In genomic region chr14:73796881-73797539, GRCh38 we compare ENCODE assay signal across 3 cellular contexts.
TF ChIP-seq lines count a peak whose summit lies in the region.

No MANE protein-coding gene starts in this region.

TF ChIP-seq in A549, 52 proteins besides CTCF, POLR2A, EP300 and RAD21:
- TF ChIP-seq ZC3H11A (IDR thresholded peaks at IDR 0.05): no peak
- no peak for TF ChIP-seq MAZ (IDR thresholded peaks at IDR 0.05; ENCODE audit: borderline replicate concordance, low read depth, low read length)
- TF ChIP-seq GATA3 (IDR thresholded peaks at IDR 0.05; ENCODE audit: borderline replicate concordance): no peak
- no peak for TF ChIP-seq TP53 (CRISPR knock-in tag; IDR thresholded peaks at IDR 0.05)
- TF ChIP-seq MAX (IDR thresholded peaks at IDR 0.05): no peak
- no peak for TF ChIP-seq MAFK (IDR thresholded peaks at IDR 0.05; ENCODE audit: partially characterized antibody)
- no peak for TF ChIP-seq HOXA7 (CRISPR knock-in tag; IDR thresholded peaks at IDR 0.05)
- no peak for TF ChIP-seq ZFP36 (IDR thresholded peaks at IDR 0.05; ENCODE audit: borderline replicate concordance, partially characterized antibody)
- TF ChIP-seq SREBF2 (IDR thresholded peaks at IDR 0.05): no peak
- TF ChIP-seq EHF (CRISPR knock-in tag; IDR thresholded peaks at IDR 0.05): no peak
- TF ChIP-seq POLR2AphosphoS2 (conservative IDR thresholded peaks at IDR 0.05; ENCODE audit: low read length): no peak
- TF ChIP-seq HDAC2 (IDR thresholded peaks at IDR 0.05): no peak
- no peak for TF ChIP-seq TFCP2L1 (CRISPR knock-in tag; IDR thresholded peaks at IDR 0.05)
- TF ChIP-seq CBX2 (IDR thresholded peaks at IDR 0.05; ENCODE audit: borderline replicate concordance, low read depth): no peak
- no peak for TF ChIP-seq SMC3 (IDR thresholded peaks at IDR 0.05)

TF ChIP-seq in Ishikawa, 13 proteins besides CTCF, POLR2A, EP300 and RAD21:
- TF ChIP-seq CEBPB (IDR thresholded peaks at IDR 0.05): no peak
- TF ChIP-seq YY1 (IDR thresholded peaks at IDR 0.05; ENCODE audit: low read depth): no peak
- TF ChIP-seq TEAD4 (IDR thresholded peaks at IDR 0.05): peak; percentile 21; the same call in 1 of the 2 replicates

TF ChIP-seq in GM12878, 131 proteins besides CTCF, POLR2A, EP300 and RAD21:
- TF ChIP-seq JUND (IDR thresholded peaks at IDR 0.05; ENCODE audit: low read depth, low read length): no peak
- TF ChIP-seq MEF2B (IDR thresholded peaks at IDR 0.05; ENCODE audit: partially characterized antibody, poor library complexity, severe bottlenecking): no peak
- TF ChIP-seq POLR2AphosphoS5 (IDR thresholded peaks at IDR 0.05; ENCODE audit: low read length): no peak
- no peak for TF ChIP-seq ZBTB33 (IDR thresholded peaks at IDR 0.05)
- TF ChIP-seq CEBPZ (IDR thresholded peaks at IDR 0.05; ENCODE audit: low read depth, low read length): no peak
- no peak for TF ChIP-seq SREBF2 (IDR thresholded peaks at IDR 0.05; ENCODE audit: low read length)
- no peak for TF ChIP-seq CREB1 (IDR thresholded peaks at IDR 0.05; ENCODE audit: low read depth)
- TF ChIP-seq MYC (IDR thresholded peaks at IDR 0.05; ENCODE audit: insufficient read depth, insufficient read length, insufficient replicate concordance, low read length, severe bottlenecking): no peak
- no peak for TF ChIP-seq CEBPB (IDR thresholded peaks at IDR 0.05; ENCODE audit: borderline replicate concordance in 1 of 2, low read depth in 2 of 2, low read length in 2 of 2)
- TF ChIP-seq YBX1 (IDR thresholded peaks at IDR 0.05): no peak
- no peak for TF ChIP-seq SPI1 (IDR thresholded peaks at IDR 0.05; ENCODE audit: borderline replicate concordance, insufficient read depth, low read depth, low read length)
- TF ChIP-seq WRNIP1 (IDR thresholded peaks at IDR 0.05; ENCODE audit: borderline replicate concordance, low read depth, low read length): no peak
- TF ChIP-seq ZNF217 (IDR thresholded peaks at IDR 0.05): no peak
- TF ChIP-seq ATF2 (IDR thresholded peaks at IDR 0.05; ENCODE audit: low read length): no peak
- no peak for TF ChIP-seq NRF1 (conservative IDR thresholded peaks at IDR 0.05; ENCODE audit: low read depth, low read length)
- TF ChIP-seq EGR1 (IDR thresholded peaks at IDR 0.05; ENCODE audit: borderline replicate concordance in 1 of 2, low read depth in 2 of 2, low read length in 2 of 2): no peak
- no peak for TF ChIP-seq TARDBP (IDR thresholded peaks at IDR 0.05; ENCODE audit: borderline replicate concordance)
- TF ChIP-seq BCLAF1 (IDR thresholded peaks at IDR 0.05): no peak
- TF ChIP-seq ZZZ3 (IDR thresholded peaks at IDR 0.05; ENCODE audit: control insufficient read depth, insufficient read length, low read depth): no peak
TF ChIP-seq in GM12878: peak in this region for 0.
